ENCODE assay signal across 8 cellular contexts in the genomic region with DNA sequence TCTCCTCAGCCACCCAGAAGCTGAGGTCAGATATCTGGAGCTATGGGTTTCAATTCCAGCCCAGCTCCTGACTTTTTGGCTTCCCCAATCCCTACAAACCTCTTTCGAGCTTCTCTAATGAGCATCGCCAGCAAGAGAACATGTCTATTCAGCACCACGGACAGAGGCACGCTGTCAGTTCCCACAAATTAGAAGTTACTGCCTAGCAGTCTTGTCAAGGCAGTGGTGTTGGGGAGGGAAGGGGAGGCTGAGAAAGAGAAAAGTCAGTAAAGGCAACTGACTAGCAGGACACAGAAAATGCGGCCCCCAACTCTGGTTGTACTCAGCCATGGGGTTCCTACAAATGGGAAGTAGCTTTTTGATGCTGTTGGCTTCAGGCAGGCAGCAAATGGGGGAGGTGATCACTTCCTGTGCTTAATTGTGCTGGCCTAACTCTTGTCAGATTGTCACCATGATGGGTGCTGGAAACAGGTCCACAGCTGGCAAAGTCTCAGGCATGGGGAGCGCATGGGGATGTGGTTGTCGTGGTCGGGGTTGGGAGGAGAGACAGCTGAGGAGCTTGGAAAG.
DNase-seq lines count a peak whose midpoint lies in the region; ATAC-seq, FAIRE-seq and TF ChIP-seq lines count a peak whose summit lies in the region.

No MANE protein-coding gene starts in this region.

- no peak overlapping the region for H3K4me3 Mint-ChIP-seq in activated naive CD8-positive, alpha-beta T cell treated with anti-CD3 and anti-CD28 coated beads, Interleukin-2, amount 10 ng/mL, durations not matched to agents 7 days and 5 days
- no peak overlapping the region for H3K4me3 Mint-ChIP-seq in activated T-helper 17 cell treated with anti-CD3 and anti-CD28 coated beads, Interleukin-2, amount 50 U/mL, for 72 hours

- no peak overlapping the region for H3K9ac ChIP-seq in liver (ENCODE audit: low read depth in 1 of 2, low read length in 2 of 2)

- no peaks in the 10 kb centered on the region for H3K9me3 Mint-ChIP-seq in activated naive CD8-positive, alpha-beta T cell treated with anti-CD3 and anti-CD28 coated beads, Interleukin-2, amount 10 ng/mL, durations not matched to agents 7 days and 5 days
- H3K9me3 Mint-ChIP-seq in activated T-helper 17 cell treated with anti-CD3 and anti-CD28 coated beads, Interleukin-2, amount 50 U/mL, for 72 hours: peaks cover 5% of the 10 kb centered on the region

- H3K36me3 ChIP-seq in liver (ENCODE audit: control insufficient read depth in 4 of 4, insufficient read depth in 3 of 4, low read depth in 1 of 4, low read length in 3 of 4): no peaks in the 10 kb centered on the region

- no peaks in the 10 kb centered on the region for H3K4me1 ChIP-seq in liver (ENCODE audit: control insufficient read depth in 4 of 4, insufficient read depth in 4 of 4, low read length in 3 of 4)

- H3K4me3 ChIP-seq in liver (ENCODE audit: low read depth in 1 of 3, low read length in 3 of 3): no peak overlapping the region

- no peak for TF ChIP-seq CTCF in liver (IDR thresholded peaks at IDR 0.05; ENCODE audit: low read depth, low read length, missing input control)

- no peaks in the 10 kb centered on the region for H3K36me3 Mint-ChIP-seq in activated naive CD8-positive, alpha-beta T cell treated with anti-CD3 and anti-CD28 coated beads, Interleukin-2, amount 10 ng/mL, durations not matched to agents 7 days and 5 days
- no peaks in the 10 kb centered on the region for H3K36me3 Mint-ChIP-seq in activated T-helper 17 cell treated with anti-CD3 and anti-CD28 coated beads, Interleukin-2, amount 50 U/mL, for 72 hours (ENCODE audit: low read depth)

- no peak for ATAC-seq in activated naive CD8-positive, alpha-beta T cell treated with anti-CD3 and anti-CD28 coated beads, Interleukin-2, amount 10 ng/mL, durations not matched to agents 7 days and 5 days (ENCODE audit: low read depth)
- ATAC-seq in activated T-helper 17 cell treated with anti-CD3 and anti-CD28 coated beads, Interleukin-2, amount 50 U/mL, for 72 hours (replicated peaks): no peak
- ATAC-seq in GM18873 (IDR thresholded peaks at IDR 0.05; ENCODE audit: low FRiP score, unreplicated experiment): no peak

- WGBS in liver: 31% methylated on average over 8 of the region's 8 CpGs

- DNase-seq in DMS153 (lab: John Stamatoyannopoulos, UW) (peak; percentile 12), HTR-8/SVneo (ENCODE audit: insufficient read length, low spot score) (peak; percentile 49), NCI-H1092 (lab: John Stamatoyannopoulos, UW) (no peak), DMS79 (lab: John Stamatoyannopoulos, UW) (no peak)
- DNase-seq in activated naive CD8-positive, alpha-beta T cell treated with anti-CD3 and anti-CD28 coated beads, Interleukin-2, amount 10 ng/mL, durations not matched to agents 7 days and 5 days: peak; percentile 39

- FAIRE-seq in HTR-8/SVneo (lab: Jason Lieb, UNC): no peak

- H3K27me3 ChIP-seq in liver (ENCODE audit: control insufficient read depth in 4 of 4, insufficient read depth in 4 of 4, low read length in 3 of 4): no peaks in the 10 kb centered on the region

- H3K27ac ChIP-seq in liver (ENCODE audit: low read depth in 1 of 2, low read length in 2 of 2): no peak overlapping the region

- no peak for TF ChIP-seq RAD21 in liver (IDR thresholded peaks at IDR 0.05)

- POLR2A ChIA-PET in activated naive CD8-positive, alpha-beta T cell treated with anti-CD3 and anti-CD28 coated beads, Interleukin-2, amount 10 ng/mL, durations not matched to agents 7 days and 5 days (lab: Charles Lee): no interaction called here

- H3K4me1 Mint-ChIP-seq in activated naive CD8-positive, alpha-beta T cell treated with anti-CD3 and anti-CD28 coated beads, Interleukin-2, amount 10 ng/mL, durations not matched to agents 7 days and 5 days: no peaks in the 10 kb centered on the region
- no peaks in the 10 kb centered on the region for H3K4me1 Mint-ChIP-seq in activated T-helper 17 cell treated with anti-CD3 and anti-CD28 coated beads, Interleukin-2, amount 50 U/mL, for 72 hours

- H3K9me3 ChIP-seq in liver (ENCODE audit: control insufficient read depth in 4 of 4, low read length in 3 of 4): no peaks in the 10 kb centered on the region

- no peak overlapping the region for H3K27ac Mint-ChIP-seq in activated naive CD8-positive, alpha-beta T cell treated with anti-CD3 and anti-CD28 coated beads, Interleukin-2, amount 10 ng/mL, durations not matched to agents 7 days and 5 days
- H3K27ac Mint-ChIP-seq in activated T-helper 17 cell treated with anti-CD3 and anti-CD28 coated beads, Interleukin-2, amount 50 U/mL, for 72 hours: no peak overlapping the region

- H3K27me3 Mint-ChIP-seq in activated naive CD8-positive, alpha-beta T cell treated with anti-CD3 and anti-CD28 coated beads, Interleukin-2, amount 10 ng/mL, durations not matched to agents 7 days and 5 days: no peaks in the 10 kb centered on the region
- peaks cover 11% of the 10 kb centered on the region for H3K27me3 Mint-ChIP-seq in activated T-helper 17 cell treated with anti-CD3 and anti-CD28 coated beads, Interleukin-2, amount 50 U/mL, for 72 hours

TF ChIP-seq in liver, 16 proteins besides CTCF, POLR2A, EP300 and RAD21:
- TF ChIP-seq, protein P1, sequence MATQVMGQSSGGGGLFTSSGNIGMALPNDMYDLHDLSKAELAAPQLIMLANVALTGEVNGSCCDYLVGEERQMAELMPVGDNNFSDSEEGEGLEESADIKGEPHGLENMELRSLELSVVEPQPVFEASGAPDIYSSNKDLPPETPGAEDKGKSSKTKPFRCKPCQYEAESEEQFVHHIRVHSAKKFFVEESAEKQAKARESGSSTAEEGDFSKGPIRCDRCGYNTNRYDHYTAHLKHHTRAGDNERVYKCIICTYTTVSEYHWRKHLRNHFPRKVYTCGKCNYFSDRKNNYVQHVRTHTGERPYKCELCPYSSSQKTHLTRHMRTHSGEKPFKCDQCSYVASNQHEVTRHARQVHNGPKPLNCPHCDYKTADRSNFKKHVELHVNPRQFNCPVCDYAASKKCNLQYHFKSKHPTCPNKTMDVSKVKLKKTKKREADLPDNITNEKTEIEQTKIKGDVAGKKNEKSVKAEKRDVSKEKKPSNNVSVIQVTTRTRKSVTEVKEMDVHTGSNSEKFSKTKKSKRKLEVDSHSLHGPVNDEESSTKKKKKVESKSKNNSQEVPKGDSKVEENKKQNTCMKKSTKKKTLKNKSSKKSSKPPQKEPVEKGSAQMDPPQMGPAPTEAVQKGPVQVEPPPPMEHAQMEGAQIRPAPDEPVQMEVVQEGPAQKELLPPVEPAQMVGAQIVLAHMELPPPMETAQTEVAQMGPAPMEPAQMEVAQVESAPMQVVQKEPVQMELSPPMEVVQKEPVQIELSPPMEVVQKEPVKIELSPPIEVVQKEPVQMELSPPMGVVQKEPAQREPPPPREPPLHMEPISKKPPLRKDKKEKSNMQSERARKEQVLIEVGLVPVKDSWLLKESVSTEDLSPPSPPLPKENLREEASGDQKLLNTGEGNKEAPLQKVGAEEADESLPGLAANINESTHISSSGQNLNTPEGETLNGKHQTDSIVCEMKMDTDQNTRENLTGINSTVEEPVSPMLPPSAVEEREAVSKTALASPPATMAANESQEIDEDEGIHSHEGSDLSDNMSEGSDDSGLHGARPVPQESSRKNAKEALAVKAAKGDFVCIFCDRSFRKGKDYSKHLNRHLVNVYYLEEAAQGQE (IDR thresholded peaks at IDR 0.05): peak; percentile 99
- no peak for TF ChIP-seq FOXA2 (IDR thresholded peaks at IDR 0.05)
TF ChIP-seq in liver: peak in this region for 1.

Comparison
In these comparisons a context has a peak if more than half of its experiments do, and no peak if none do; other contexts are left out.
1. DNase-seq: peak in DMS153 (single experiment), HTR-8/SVneo (single experiment) and activated naive CD8-positive, alpha-beta T cell treated with anti-CD3 and anti-CD28 coated beads, Interleukin-2, amount 10 ng/mL, durations not matched to agents 7 days and 5 days (single experiment); none in NCI-H1092 (single experiment) and DMS79 (single experiment).